In the genomic region with DNA sequence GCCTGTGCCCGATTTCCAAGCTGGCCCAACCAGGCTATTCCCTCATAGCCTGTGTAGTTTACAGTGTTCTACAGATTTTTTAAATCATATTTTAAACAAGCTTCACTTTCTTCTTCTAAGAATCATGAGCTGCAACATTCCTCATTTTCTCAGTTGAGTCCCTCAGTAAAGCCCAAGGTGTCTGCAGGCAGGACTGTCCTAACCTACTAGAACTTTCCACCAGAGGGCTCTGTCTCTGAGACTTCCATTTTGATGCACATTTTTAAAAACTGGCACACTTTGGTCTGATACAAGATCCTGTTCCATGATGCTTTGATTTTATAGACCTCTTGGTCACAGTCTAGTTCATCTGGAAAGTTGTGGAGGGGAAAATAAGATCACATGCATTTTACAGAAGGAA, we compare ENCODE assay signal across 1 cellular context.
A peak's percentile ranks its signal among the peaks of the same experiment; 100 is the strongest.
TF ChIP-seq lines count a peak whose summit lies in the region.

No MANE protein-coding gene starts in this region.

TF ChIP-seq in K562, 482 proteins besides CTCF, POLR2A, EP300 and RAD21 (continued from another document):
- TF ChIP-seq, protein P1, sequence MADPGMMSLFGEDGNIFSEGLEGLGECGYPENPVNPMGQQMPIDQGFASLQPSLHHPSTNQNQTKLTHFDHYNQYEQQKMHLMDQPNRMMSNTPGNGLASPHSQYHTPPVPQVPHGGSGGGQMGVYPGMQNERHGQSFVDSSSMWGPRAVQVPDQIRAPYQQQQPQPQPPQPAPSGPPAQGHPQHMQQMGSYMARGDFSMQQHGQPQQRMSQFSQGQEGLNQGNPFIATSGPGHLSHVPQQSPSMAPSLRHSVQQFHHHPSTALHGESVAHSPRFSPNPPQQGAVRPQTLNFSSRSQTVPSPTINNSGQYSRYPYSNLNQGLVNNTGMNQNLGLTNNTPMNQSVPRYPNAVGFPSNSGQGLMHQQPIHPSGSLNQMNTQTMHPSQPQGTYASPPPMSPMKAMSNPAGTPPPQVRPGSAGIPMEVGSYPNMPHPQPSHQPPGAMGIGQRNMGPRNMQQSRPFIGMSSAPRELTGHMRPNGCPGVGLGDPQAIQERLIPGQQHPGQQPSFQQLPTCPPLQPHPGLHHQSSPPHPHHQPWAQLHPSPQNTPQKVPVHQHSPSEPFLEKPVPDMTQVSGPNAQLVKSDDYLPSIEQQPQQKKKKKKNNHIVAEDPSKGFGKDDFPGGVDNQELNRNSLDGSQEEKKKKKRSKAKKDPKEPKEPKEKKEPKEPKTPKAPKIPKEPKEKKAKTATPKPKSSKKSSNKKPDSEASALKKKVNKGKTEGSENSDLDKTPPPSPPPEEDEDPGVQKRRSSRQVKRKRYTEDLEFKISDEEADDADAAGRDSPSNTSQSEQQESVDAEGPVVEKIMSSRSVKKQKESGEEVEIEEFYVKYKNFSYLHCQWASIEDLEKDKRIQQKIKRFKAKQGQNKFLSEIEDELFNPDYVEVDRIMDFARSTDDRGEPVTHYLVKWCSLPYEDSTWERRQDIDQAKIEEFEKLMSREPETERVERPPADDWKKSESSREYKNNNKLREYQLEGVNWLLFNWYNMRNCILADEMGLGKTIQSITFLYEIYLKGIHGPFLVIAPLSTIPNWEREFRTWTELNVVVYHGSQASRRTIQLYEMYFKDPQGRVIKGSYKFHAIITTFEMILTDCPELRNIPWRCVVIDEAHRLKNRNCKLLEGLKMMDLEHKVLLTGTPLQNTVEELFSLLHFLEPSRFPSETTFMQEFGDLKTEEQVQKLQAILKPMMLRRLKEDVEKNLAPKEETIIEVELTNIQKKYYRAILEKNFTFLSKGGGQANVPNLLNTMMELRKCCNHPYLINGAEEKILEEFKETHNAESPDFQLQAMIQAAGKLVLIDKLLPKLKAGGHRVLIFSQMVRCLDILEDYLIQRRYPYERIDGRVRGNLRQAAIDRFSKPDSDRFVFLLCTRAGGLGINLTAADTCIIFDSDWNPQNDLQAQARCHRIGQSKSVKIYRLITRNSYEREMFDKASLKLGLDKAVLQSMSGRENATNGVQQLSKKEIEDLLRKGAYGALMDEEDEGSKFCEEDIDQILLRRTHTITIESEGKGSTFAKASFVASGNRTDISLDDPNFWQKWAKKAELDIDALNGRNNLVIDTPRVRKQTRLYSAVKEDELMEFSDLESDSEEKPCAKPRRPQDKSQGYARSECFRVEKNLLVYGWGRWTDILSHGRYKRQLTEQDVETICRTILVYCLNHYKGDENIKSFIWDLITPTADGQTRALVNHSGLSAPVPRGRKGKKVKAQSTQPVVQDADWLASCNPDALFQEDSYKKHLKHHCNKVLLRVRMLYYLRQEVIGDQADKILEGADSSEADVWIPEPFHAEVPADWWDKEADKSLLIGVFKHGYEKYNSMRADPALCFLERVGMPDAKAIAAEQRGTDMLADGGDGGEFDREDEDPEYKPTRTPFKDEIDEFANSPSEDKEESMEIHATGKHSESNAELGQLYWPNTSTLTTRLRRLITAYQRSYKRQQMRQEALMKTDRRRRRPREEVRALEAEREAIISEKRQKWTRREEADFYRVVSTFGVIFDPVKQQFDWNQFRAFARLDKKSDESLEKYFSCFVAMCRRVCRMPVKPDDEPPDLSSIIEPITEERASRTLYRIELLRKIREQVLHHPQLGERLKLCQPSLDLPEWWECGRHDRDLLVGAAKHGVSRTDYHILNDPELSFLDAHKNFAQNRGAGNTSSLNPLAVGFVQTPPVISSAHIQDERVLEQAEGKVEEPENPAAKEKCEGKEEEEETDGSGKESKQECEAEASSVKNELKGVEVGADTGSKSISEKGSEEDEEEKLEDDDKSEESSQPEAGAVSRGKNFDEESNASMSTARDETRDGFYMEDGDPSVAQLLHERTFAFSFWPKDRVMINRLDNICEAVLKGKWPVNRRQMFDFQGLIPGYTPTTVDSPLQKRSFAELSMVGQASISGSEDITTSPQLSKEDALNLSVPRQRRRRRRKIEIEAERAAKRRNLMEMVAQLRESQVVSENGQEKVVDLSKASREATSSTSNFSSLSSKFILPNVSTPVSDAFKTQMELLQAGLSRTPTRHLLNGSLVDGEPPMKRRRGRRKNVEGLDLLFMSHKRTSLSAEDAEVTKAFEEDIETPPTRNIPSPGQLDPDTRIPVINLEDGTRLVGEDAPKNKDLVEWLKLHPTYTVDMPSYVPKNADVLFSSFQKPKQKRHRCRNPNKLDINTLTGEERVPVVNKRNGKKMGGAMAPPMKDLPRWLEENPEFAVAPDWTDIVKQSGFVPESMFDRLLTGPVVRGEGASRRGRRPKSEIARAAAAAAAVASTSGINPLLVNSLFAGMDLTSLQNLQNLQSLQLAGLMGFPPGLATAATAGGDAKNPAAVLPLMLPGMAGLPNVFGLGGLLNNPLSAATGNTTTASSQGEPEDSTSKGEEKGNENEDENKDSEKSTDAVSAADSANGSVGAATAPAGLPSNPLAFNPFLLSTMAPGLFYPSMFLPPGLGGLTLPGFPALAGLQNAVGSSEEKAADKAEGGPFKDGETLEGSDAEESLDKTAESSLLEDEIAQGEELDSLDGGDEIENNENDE (IDR thresholded peaks at IDR 0.05; ENCODE audit: low read depth, low read length): no peak
- TF ChIP-seq TFAM (CRISPR knock-in tag; conservative IDR thresholded peaks at IDR 0.05) (no peak), SMC3 (conservative IDR thresholded peaks at IDR 0.05; ENCODE audit: insufficient read depth, low read depth, low read length) (peak; percentile 37; the same call in 1 of the 2 replicates), FOXJ3 (CRISPR knock-in tag; IDR thresholded peaks at IDR 0.05) (no peak)
TF ChIP-seq in K562: peak in this region for 9.
